In the genomic region with DNA sequence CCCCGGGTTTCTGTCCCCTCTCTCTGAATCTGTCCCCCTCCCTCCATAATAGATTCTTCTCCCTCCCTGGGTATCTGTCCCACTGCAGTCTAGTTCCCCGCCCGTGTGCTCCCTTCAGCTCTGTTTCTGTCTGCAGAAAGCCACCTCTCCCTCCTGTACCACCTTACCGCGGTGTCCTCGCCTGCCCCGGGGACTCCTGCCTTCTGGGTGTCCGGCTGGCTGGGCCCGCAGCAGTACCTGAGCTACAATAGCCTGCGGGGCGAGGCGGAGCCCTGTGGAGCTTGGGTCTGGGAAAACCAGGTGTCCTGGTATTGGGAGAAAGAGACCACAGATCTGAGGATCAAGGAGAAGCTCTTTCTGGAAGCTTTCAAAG, we compare ENCODE assay signal across 9 cellular contexts. TPM values are rescaled to one million over a fixed set of nuclear protein-coding genes. Genes with fewer than 3 reads are reported as not detected.
DNase-seq lines count a peak whose midpoint lies in the region; ATAC-seq and TF ChIP-seq lines count a peak whose summit lies in the region.
"Had no signal": no experiment of that assay in that cellular context is flagged by ENCODE, and none has a peak within 500 bp of the region (broad histone marks: within the 10 kb centered on the region; RNA-seq: fewer than 3 reads in every experiment).

No MANE protein-coding gene starts in this region.

- intact Hi-C loops in activated B cell treated with CpG ODN at 0.5 μM for 24 hours (cut with micrococcal nuclease) = loop anchor here (2.0 kb wide), 2 partner anchors 13 to 21 kb away; no protein-coding TSS in a partner anchor

- POLR2A ChIA-PET in activated B cell treated with CpG ODN at 0.5 μM for 24 hours (lab: Charles Lee) = interaction anchor here (0.5 to 1.9 kb wide), 8 partner anchors 18 to 126 kb away, joined by 3 to 6 read pairs (median 4); a partner anchor contains a TSS

- ATAC-seq in activated B cell treated with CpG ODN at 0.5 μM for 24 hours (ENCODE audit: low read depth) (no peak), HG03457 (IDR thresholded peaks at IDR 0.05; ENCODE audit: unreplicated experiment) (no peak)
- ATAC-seq in stimulated activated effector memory CD8-positive, alpha-beta T cell treated with anti-CD3 and anti-CD28 coated beads, Interleukin-12 subunit alpha, Interleukin-12 subunit beta, amount 100 ng/mL, for 72 hours = no peak

- H3K4me3 Mint-ChIP-seq in activated B cell treated with CpG ODN at 0.5 μM for 24 hours = peak overlapping the region; percentile 82
- H3K4me3 Mint-ChIP-seq in stimulated activated effector memory CD8-positive, alpha-beta T cell treated with anti-CD3 and anti-CD28 coated beads, Interleukin-12 subunit alpha, Interleukin-12 subunit beta, amount 100 ng/mL, for 72 hours = peak overlapping the region; percentile 78

- CTCF ChIA-PET in activated B cell treated with CpG ODN at 0.5 μM for 24 hours (lab: Charles Lee) = interaction anchor here (1.2 to 1.8 kb wide), 2 partner anchors 33 to 167 kb away, joined by 5 to 7 read pairs; no protein-coding TSS in a partner anchor

- no peak for TF ChIP-seq CTCF in activated B cell treated with CpG ODN at 0.5 μM for 24 hours (IDR thresholded peaks at IDR 0.05)

- H3K27ac Mint-ChIP-seq in activated B cell treated with CpG ODN at 0.5 μM for 24 hours = peak overlapping the region; percentile 81
- peak overlapping the region; percentile 89 for H3K27ac Mint-ChIP-seq in stimulated activated effector memory CD8-positive, alpha-beta T cell treated with anti-CD3 and anti-CD28 coated beads, Interleukin-12 subunit alpha, Interleukin-12 subunit beta, amount 100 ng/mL, for 72 hours

- H3K4me3 ChIP-seq in iPS-18c (ENCODE audit: insufficient read depth, low read depth, low read length) = peak overlapping the region; percentile 84

- no peaks in the 10 kb centered on the region for H3K9me3 ChIP-seq in iPS-18c (ENCODE audit: control insufficient read depth, insufficient read depth, low read length)

- peaks cover 35% of the 10 kb centered on the region for H3K4me1 Mint-ChIP-seq in activated B cell treated with CpG ODN at 0.5 μM for 24 hours
- H3K4me1 Mint-ChIP-seq in stimulated activated effector memory CD8-positive, alpha-beta T cell treated with anti-CD3 and anti-CD28 coated beads, Interleukin-12 subunit alpha, Interleukin-12 subunit beta, amount 100 ng/mL, for 72 hours = peaks cover 36% of the 10 kb centered on the region

- peaks cover 6% of the 10 kb centered on the region for H3K36me3 Mint-ChIP-seq in activated B cell treated with CpG ODN at 0.5 μM for 24 hours (ENCODE audit: low read depth)
- peaks cover 10% of the 10 kb centered on the region for H3K36me3 Mint-ChIP-seq in stimulated activated effector memory CD8-positive, alpha-beta T cell treated with anti-CD3 and anti-CD28 coated beads, Interleukin-12 subunit alpha, Interleukin-12 subunit beta, amount 100 ng/mL, for 72 hours

- DNase-seq in DMS79 treated with DMSO at 0.1 percent for 48 hours (lab: John Stamatoyannopoulos, UW) (peak; percentile 32), DMS79 (lab: John Stamatoyannopoulos, UW) (no peak), activated B cell treated with CpG ODN at 0.5 μM for 24 hours (no peak), HT-29 (ENCODE audit: low spot score) (no peak), NCI-H2081 (lab: John Stamatoyannopoulos, UW) (no peak)
- DNase-seq in stimulated activated effector memory CD8-positive, alpha-beta T cell treated with anti-CD3 and anti-CD28 coated beads, Interleukin-12 subunit alpha, Interleukin-12 subunit beta, amount 100 ng/mL, for 72 hours (ENCODE audit: low spot score in 2 of 2) = no peak
- DNase-seq: activated CD4-positive, alpha-beta T cell treated with anti-CD3 and anti-CD28 coated beads, Interleukin-2, amount 50 U/mL, for 1 hour had no signal

- no peaks in the 10 kb centered on the region for H3K9me3 Mint-ChIP-seq in activated B cell treated with CpG ODN at 0.5 μM for 24 hours
- no peaks in the 10 kb centered on the region for H3K9me3 Mint-ChIP-seq in stimulated activated effector memory CD8-positive, alpha-beta T cell treated with anti-CD3 and anti-CD28 coated beads, Interleukin-12 subunit alpha, Interleukin-12 subunit beta, amount 100 ng/mL, for 72 hours

- no peaks in the 10 kb centered on the region for H3K27me3 Mint-ChIP-seq in activated B cell treated with CpG ODN at 0.5 μM for 24 hours

RNA-seq across cellular contexts. Expression of a gene that starts 1.3 kb away (rescaled TPM):
- total RNA-seq in activated B cell treated with CpG ODN at 0.5 μM for 24 hours = 17.4 and 18.8 TPM in 2 replicates
- total RNA-seq in HT-29 (2014; rRNA removed; shearing (Covaris generic)) = 150 and 176 TPM in 2 replicates

RNA-seq across cellular contexts. Expression of a gene that starts 14.1 kb away (rescaled TPM):
- 0.89 and 1.1 TPM in 2 replicates for total RNA-seq in activated B cell treated with CpG ODN at 0.5 μM for 24 hours
- 17.6 and 25.6 TPM in 2 replicates for total RNA-seq in HT-29 (2014; rRNA removed; shearing (Covaris generic))

RNA-seq across cellular contexts. Expression of a gene that starts 17.5 kb away (rescaled TPM):
- 3,758 and 4,733 TPM in 2 replicates for total RNA-seq in activated B cell treated with CpG ODN at 0.5 μM for 24 hours
- 5,724 and 5,984 TPM in 2 replicates for total RNA-seq in HT-29 (2014; rRNA removed; shearing (Covaris generic))

RNA-seq across cellular contexts. Expression of a gene that starts 26.3 kb away (rescaled TPM):
- total RNA-seq in activated B cell treated with CpG ODN at 0.5 μM for 24 hours = 6,642 and 7,342 TPM in 2 replicates
- 7,406 and 7,983 TPM in 2 replicates for total RNA-seq in HT-29 (2014; rRNA removed; shearing (Covaris generic))

RNA-seq across cellular contexts. Expression of a gene that starts 39.7 kb away (rescaled TPM):
- total RNA-seq in activated B cell treated with CpG ODN at 0.5 μM for 24 hours = 15.4 and 17.7 TPM in 2 replicates
- total RNA-seq in HT-29 (2014; rRNA removed; shearing (Covaris generic)) = 1.6 and 2.1 TPM in 2 replicates
